1 cellular context compared by ENCODE assay signal in genomic region chr19:54448774-54449700, GRCh38.
TF ChIP-seq lines count a peak whose summit lies in the region.

TSS of gene LENG8 (plus strand) at chr19:54449199. CDS start at chr19:54451345, 2,146 bp downstream.

TF ChIP-seq in SK-N-SH, 30 proteins besides CTCF, POLR2A, EP300 and RAD21 (continued from another document):
- TF ChIP-seq NRF1 (IDR thresholded peaks at IDR 0.05; ENCODE audit: low read depth, low read length), result peak; percentile 92
- TF ChIP-seq POLR2AphosphoS5 (IDR thresholded peaks at IDR 0.05; ENCODE audit: low read depth, low read length), result peak; percentile 96
- no peak for TF ChIP-seq USF2 (IDR thresholded peaks at IDR 0.05; ENCODE audit: borderline replicate concordance, low read depth, low read length)
- no peak for TF ChIP-seq NFIC (IDR thresholded peaks at IDR 0.05; ENCODE audit: borderline replicate concordance)
- TF ChIP-seq TAF1 (IDR thresholded peaks at IDR 0.05; ENCODE audit: borderline replicate concordance, low read depth, low read length), result peak; percentile 81
TF ChIP-seq in SK-N-SH: peak in this region for 11.
